In genomic region chr11:67286621-67287333, GRCh38 we compare ENCODE assay signal across 8 cellular contexts. TPM values are rescaled to one million over a fixed set of nuclear protein-coding genes. Genes with fewer than 3 reads are reported as not detected.
DNase-seq lines count a peak whose midpoint lies in the region; ATAC-seq, FAIRE-seq and TF ChIP-seq lines count a peak whose summit lies in the region.

No MANE protein-coding gene starts in this region.

- no TSS peak for BruUV-seq in HepG2 (replicated peaks; lab: Mats Ljungman, UMichigan)

- no peak for FAIRE-seq in HepG2 (lab: Jason Lieb, UNC)

- intact Hi-C loops in activated T-helper 2 cell treated with anti-CD3 and anti-CD28 coated beads, Interferon-gamma antibody, Interleukin-2, Interleukin-4, amounts not matched to agents 10 μg/mL and 5 μg/mL and 100 μg/mL, durations not matched to agents 14 hours and 24 hours and 36 hours (cut with micrococcal nuclease) = loop anchor here (5.0 kb wide), 2 partner anchors 196 to 221 kb away; partner anchors contain the start of genes AIP, CDK2AP2 and PITPNM1
- intact Hi-C loops in HepG2 (cut with micrococcal nuclease; ENCODE audit: unreplicated experiment) = no loop called here

- H3K9me3 ChIP-seq in SK-N-SH (no peaks in the 10 kb centered on the region), HepG2 (ENCODE audit: low read length) (no peaks in the 10 kb centered on the region), thoracic aorta (no peaks in the 10 kb centered on the region)

- no peak for TF ChIP-seq EP300 in SK-N-SH (IDR thresholded peaks at IDR 0.05; ENCODE audit: borderline replicate concordance in 1 of 2, low read depth in 1 of 2, low read length in 1 of 2)
- no peak for TF ChIP-seq EP300 in HepG2 (IDR thresholded peaks at IDR 0.05; ENCODE audit: low read depth in 2 of 2, low read length in 2 of 2)
- no peak for TF ChIP-seq EP300 in HepG2 (CRISPR knock-in tag; IDR thresholded peaks at IDR 0.05; ENCODE audit: borderline replicate concordance)

- H3K4me3 ChIP-seq in SK-N-SH (ENCODE audit: low read depth in 2 of 2, low read length in 1 of 2) (no peak overlapping the region), HepG2 (replicated peaks in 1 of 3; ENCODE audit: insufficient read depth in 1 of 3, low read depth in 2 of 3, low read length in 3 of 3) (no peak overlapping the region), thoracic aorta (no peak overlapping the region)

- TF ChIP-seq CTCF in SK-N-SH (IDR thresholded peaks at IDR 0.05) (no peak; the same call in 1 of the 2 replicates), HepG2 (CRISPR knock-in tag; IDR thresholded peaks at IDR 0.05) (no peak), thoracic aorta (IDR thresholded peaks at IDR 0.05) (no peak)

- POLR2A ChIA-PET in SK-N-SH (lab: Yijun Ruan, JAX) (no interaction called here), HepG2 (lab: Yijun Ruan, JAX) (no interaction called here)

- H3K9ac ChIP-seq in SK-N-SH (no peak overlapping the region), HepG2 (ENCODE audit: insufficient read depth, low read depth, low read length) (no peak overlapping the region)

- H3K4me1 ChIP-seq in SK-N-SH (ENCODE audit: control insufficient read depth in 1 of 2, insufficient read depth in 2 of 2, low read depth in 1 of 2, low read length in 1 of 2) (peaks cover 9 to 28% of the 10 kb centered on the region in 2 experiments; a peak in 3 of 4 replicates), HepG2 (ENCODE audit: insufficient read depth, low read length) (peaks cover 33% of the 10 kb centered on the region), thoracic aorta (ENCODE audit: control insufficient read depth in 1 of 2, low read depth in 2 of 2) (peaks cover 15 to 45% of the 10 kb centered on the region in 2 donors)

- no peak for TF ChIP-seq POLR2A in HepG2 (IDR thresholded peaks at IDR 0.05; ENCODE audit: insufficient read depth in 1 of 2, low read depth in 2 of 2, low read length in 2 of 2)

- H3F3A ChIP-seq in SK-N-SH (replicated peaks; ENCODE audit: insufficient read depth) = peaks cover 13% of the 10 kb centered on the region

- H3K9me3 Mint-ChIP-seq in activated T-helper 2 cell treated with anti-CD3 and anti-CD28 coated beads, Interferon-gamma antibody, Interleukin-2, Interleukin-4, amounts not matched to agents 10 μg/mL and 5 μg/mL and 100 μg/mL, durations not matched to agents 14 hours and 24 hours and 36 hours = no peaks in the 10 kb centered on the region

- no peaks in the 10 kb centered on the region for H3K9me2 ChIP-seq in SK-N-SH

- no peak for DNase-seq in SK-N-SH
- DNase-seq in activated T-helper 2 cell treated with anti-CD3 and anti-CD28 coated beads, Interferon-gamma antibody, Interleukin-2, Interleukin-4, amounts not matched to agents 10 μg/mL and 5 μg/mL and 100 μg/mL, durations not matched to agents 14 hours and 24 hours and 36 hours (ENCODE audit: low spot score) = no peak
- no peak for DNase-seq in HepG2 (ENCODE audit: low spot score)
- DNase-seq in thoracic aorta (ENCODE audit: low spot score) = no peak
- no peak for DNase-seq in stimulated activated CD4-positive, alpha-beta T cell treated with anti-CD3 and anti-CD28 coated beads, Interleukin-2, amount 100 ng/mL, for 24 hours
- DNase-seq in NCI-H1048 (lab: John Stamatoyannopoulos, UW) = no peak
- no peak for DNase-seq in NCI-H748 treated with DMSO at 0.1 percent for 48 hours (lab: John Stamatoyannopoulos, UW)

- peak overlapping the region; percentile 81 for H3K4me3 Mint-ChIP-seq in activated T-helper 2 cell treated with anti-CD3 and anti-CD28 coated beads, Interferon-gamma antibody, Interleukin-2, Interleukin-4, amounts not matched to agents 10 μg/mL and 5 μg/mL and 100 μg/mL, durations not matched to agents 14 hours and 24 hours and 36 hours (ENCODE audit: low read depth)

- CTCF ChIA-PET in SK-N-SH (lab: Yijun Ruan, JAX) (interaction anchor here (0.7 to 4.4 kb wide), 6 partner anchors 22 to 930 kb away, joined by 3 to 37 read pairs (median 4); no protein-coding TSS in a partner anchor), HepG2 (lab: Yijun Ruan, JAX; ENCODE audit: low intra/inter-chr PET ratio, low total read pairs) (no interaction called here)

- H3K36me3 Mint-ChIP-seq in activated T-helper 2 cell treated with anti-CD3 and anti-CD28 coated beads, Interferon-gamma antibody, Interleukin-2, Interleukin-4, amounts not matched to agents 10 μg/mL and 5 μg/mL and 100 μg/mL, durations not matched to agents 14 hours and 24 hours and 36 hours (ENCODE audit: low read depth) = peaks cover 70% of the 10 kb centered on the region

- no peaks in the 10 kb centered on the region for H3K27me3 Mint-ChIP-seq in activated T-helper 2 cell treated with anti-CD3 and anti-CD28 coated beads, Interferon-gamma antibody, Interleukin-2, Interleukin-4, amounts not matched to agents 10 μg/mL and 5 μg/mL and 100 μg/mL, durations not matched to agents 14 hours and 24 hours and 36 hours (ENCODE audit: low read depth)

- H3K36me3 ChIP-seq in SK-N-SH (replicated peaks in 1 of 2; ENCODE audit: control insufficient read depth in 1 of 2, insufficient read depth in 2 of 2, low read length in 1 of 2) (peaks cover 3 to 43% of the 10 kb centered on the region in 2 experiments), HepG2 (replicated peaks in 1 of 2; ENCODE audit: control insufficient read depth in 1 of 2, insufficient read depth in 2 of 2, low read length in 2 of 2) (peaks cover 19 to 50% of the 10 kb centered on the region in 2 experiments; a peak in 4 of 5 replicates), thoracic aorta (peaks cover 48% of the 10 kb centered on the region)

- H3K4me1 Mint-ChIP-seq in activated T-helper 2 cell treated with anti-CD3 and anti-CD28 coated beads, Interferon-gamma antibody, Interleukin-2, Interleukin-4, amounts not matched to agents 10 μg/mL and 5 μg/mL and 100 μg/mL, durations not matched to agents 14 hours and 24 hours and 36 hours (ENCODE audit: low read depth) = peaks cover 35% of the 10 kb centered on the region

- in situ Hi-C loops in HepG2 (cut with HindIII; ENCODE audit: extremely low pct_ligation_motif_present, low pct_unique_long_range_greater_than_20kb) = no loop called here

- ATAC-seq in SK-N-SH treated with all-trans-retinoic acid at 6 μM for 48 hours (no peak), HepG2 (no peak), thoracic aorta (ENCODE audit: insufficient number of reproducible peaks, low FRiP score, low read depth) (no peak)

- TF ChIP-seq RAD21 in SK-N-SH (IDR thresholded peaks at IDR 0.05; ENCODE audit: low read length) = no peak
- TF ChIP-seq RAD21 in HepG2 (CRISPR knock-in tag; IDR thresholded peaks at IDR 0.05) = no peak

- H3K4me2 ChIP-seq in SK-N-SH (no peak overlapping the region), HepG2 (ENCODE audit: low read depth, low read length) (no peak overlapping the region)

- H4K20me1 ChIP-seq in SK-N-SH (ENCODE audit: insufficient read depth) (no peaks in the 10 kb centered on the region), HepG2 (ENCODE audit: insufficient read depth, low read length) (no peaks in the 10 kb centered on the region)

- H2AFZ ChIP-seq in SK-N-SH (ENCODE audit: low read depth) = no peak overlapping the region
- H2AFZ ChIP-seq in HepG2 (ENCODE audit: low read length) = no peak overlapping the region

- peak overlapping the region; percentile 91 to 98; a peak in 3 of 4 replicates for H3K27ac ChIP-seq in SK-N-SH (ENCODE audit: low read depth in 2 of 2, low read length in 1 of 2)
- H3K27ac ChIP-seq in HepG2 (ENCODE audit: extremely low read length, insufficient read depth, low read length) = peak overlapping the region; percentile 100
- H3K27ac ChIP-seq in thoracic aorta = peak overlapping the region; percentile 92 to 93

- H3K27me3 ChIP-seq in SK-N-SH (ENCODE audit: insufficient read depth) (no peaks in the 10 kb centered on the region), HepG2 (ENCODE audit: control insufficient read depth in 1 of 2, insufficient read depth in 2 of 2, low read length in 2 of 2) (no peaks in the 10 kb centered on the region), thoracic aorta (replicated peaks; ENCODE audit: insufficient read depth) (no peaks in the 10 kb centered on the region)

- WGBS in SK-N-SH (ENCODE audit: low lambda C conversion rate) = 89% methylated on average over 5 of the region's 8 CpGs
- 74% methylated on average over 2 of the region's 8 CpGs for WGBS in HepG2 (ENCODE audit: low lambda C conversion rate)

- peak overlapping the region; percentile 96 for H3K27ac Mint-ChIP-seq in activated T-helper 2 cell treated with anti-CD3 and anti-CD28 coated beads, Interferon-gamma antibody, Interleukin-2, Interleukin-4, amounts not matched to agents 10 μg/mL and 5 μg/mL and 100 μg/mL, durations not matched to agents 14 hours and 24 hours and 36 hours

- H3K79me2 ChIP-seq in SK-N-SH (ENCODE audit: insufficient read depth) (peaks cover 25% of the 10 kb centered on the region), HepG2 (ENCODE audit: insufficient read depth, low read length) (peaks cover 13% of the 10 kb centered on the region)

RNA-seq across cellular contexts. Expression of gene ANKRD13D, which starts 2.3 kb away (rescaled TPM):
- polyA plus RNA-seq in SK-N-SH (2012; rRNA removed) (50.2 and 51.4 TPM in 2 replicates), HepG2 (2011; rRNA removed) (27.3 and 35.5 TPM in 2 replicates)
- 17.8 and 26.1 TPM in 2 replicates for polyA plus RNA-seq in SK-N-SH (2012; cell fraction: cytosol; rRNA removed)
- polyA plus RNA-seq in SK-N-SH (2012; cell fraction: nucleus; rRNA removed) = 163 and 206 TPM in 2 replicates
- total RNA-seq in activated T-helper 2 cell treated with anti-CD3 and anti-CD28 coated beads, Interferon-gamma antibody, Interleukin-2, Interleukin-4, amounts not matched to agents 10 μg/mL and 5 μg/mL and 100 μg/mL, durations not matched to agents 14 hours and 24 hours and 36 hours = 119 and 135 TPM in 2 replicates
- total RNA-seq in HepG2 (2016; rRNA removed; fragmentation: Illumina TruSeq; extraction: Trizol) (4.8 and 18.6 TPM in 2 replicates), thoracic aorta (100 to 1,000 TPM in 1 of 2 donors, 10 to 100 TPM in 1; 66.6 to 101 TPM)
- 27.6 and 29.6 TPM in 2 replicates for total RNA-seq in HepG2 (2016; cell fraction: cytosol; rRNA removed; fragmentation: Illumina TruSeq; extraction: Trizol; ENCODE audit: low read depth)
- 5.9 and 17.7 TPM in 2 replicates for total RNA-seq in HepG2 (2016; cell fraction: insoluble cytoplasmic fraction; rRNA removed; fragmentation: Illumina TruSeq; extraction: Trizol)
- total RNA-seq in HepG2 (2016; cell fraction: membrane; rRNA removed; fragmentation: Illumina TruSeq; extraction: Trizol) = 13.2 and 14.7 TPM in 2 replicates
- 26.2 and 27.8 TPM in 2 replicates for total RNA-seq in HepG2 (2016; cell fraction: nucleus; rRNA removed; fragmentation: Illumina TruSeq; extraction: Trizol)
- polyA plus RNA-seq in HepG2 (2011; cell fraction: cytosol; rRNA removed) = 14.4 and 20.5 TPM in 2 replicates
- polyA plus RNA-seq in HepG2 (2011; cell fraction: nucleus; rRNA removed) = 139 and 163 TPM in 2 replicates
- 9.7 and 17.4 TPM in 2 replicates for polyA plus RNA-seq in HepG2 (2012)
- 7.4 TPM in 2 replicates for polyA plus RNA-seq in HepG2 (2016; cell fraction: cytosol; fragmentation: Illumina TruSeq; extraction: Trizol; ENCODE audit: low read depth)
- polyA plus RNA-seq in HepG2 (2016; cell fraction: insoluble cytoplasmic fraction; fragmentation: Illumina TruSeq; extraction: Trizol; ENCODE audit: low read depth) = 5.1 and 7.5 TPM in 2 replicates
- 10.9 and 11.1 TPM in 2 replicates for polyA plus RNA-seq in HepG2 (2016; cell fraction: membrane; fragmentation: Illumina TruSeq; extraction: Trizol; ENCODE audit: low read depth)
- polyA plus RNA-seq in HepG2 (2016; cell fraction: nucleus; fragmentation: Illumina TruSeq; extraction: Trizol; ENCODE audit: insufficient read depth, low read depth) = 77.4 and 86.1 TPM in 2 replicates
- 27.0 and 38.7 TPM in 2 replicates for polyA minus RNA-seq in HepG2 (2011; rRNA and poly(A)+ RNA removed; ENCODE audit: low replicate concordance)
- polyA minus RNA-seq in HepG2 (2011; cell fraction: cytosol; rRNA and poly(A)+ RNA removed) = 4.4 and 7.0 TPM in 2 replicates
- polyA minus RNA-seq in HepG2 (2011; cell fraction: nucleus; rRNA and poly(A)+ RNA removed) = 38.2 and 45.5 TPM in 2 replicates

RNA-seq across cellular contexts. Expression of gene SSH3, which starts 16.6 kb away (rescaled TPM):
- polyA plus RNA-seq in SK-N-SH (2012; rRNA removed) (13.5 and 17.1 TPM in 2 replicates), HepG2 (2011; rRNA removed) (18.6 and 18.8 TPM in 2 replicates)
- 4.0 and 7.0 TPM in 2 replicates for polyA plus RNA-seq in SK-N-SH (2012; cell fraction: cytosol; rRNA removed)
- 73.4 and 77.8 TPM in 2 replicates for polyA plus RNA-seq in SK-N-SH (2012; cell fraction: nucleus; rRNA removed)
- 12.1 and 16.2 TPM in 2 replicates for total RNA-seq in activated T-helper 2 cell treated with anti-CD3 and anti-CD28 coated beads, Interferon-gamma antibody, Interleukin-2, Interleukin-4, amounts not matched to agents 10 μg/mL and 5 μg/mL and 100 μg/mL, durations not matched to agents 14 hours and 24 hours and 36 hours
- total RNA-seq in HepG2 (2016; rRNA removed; fragmentation: Illumina TruSeq; extraction: Trizol) (7.5 and 12.4 TPM in 2 replicates), thoracic aorta (10 to 100 TPM; 39.4 to 59.0 TPM)
- 2.6 and 4.3 TPM in 2 replicates for total RNA-seq in HepG2 (2016; cell fraction: cytosol; rRNA removed; fragmentation: Illumina TruSeq; extraction: Trizol; ENCODE audit: low read depth)
- total RNA-seq in HepG2 (2016; cell fraction: insoluble cytoplasmic fraction; rRNA removed; fragmentation: Illumina TruSeq; extraction: Trizol) = 5.5 and 11.6 TPM in 2 replicates
- total RNA-seq in HepG2 (2016; cell fraction: membrane; rRNA removed; fragmentation: Illumina TruSeq; extraction: Trizol) = 5.3 and 7.4 TPM in 2 replicates
- 13.3 and 15.7 TPM in 2 replicates for total RNA-seq in HepG2 (2016; cell fraction: nucleus; rRNA removed; fragmentation: Illumina TruSeq; extraction: Trizol)
- polyA plus RNA-seq in HepG2 (2011; cell fraction: cytosol; rRNA removed) = 5.6 and 8.3 TPM in 2 replicates
- polyA plus RNA-seq in HepG2 (2011; cell fraction: nucleus; rRNA removed) = 74.8 and 103 TPM in 2 replicates
- 15.3 and 17.6 TPM in 2 replicates for polyA plus RNA-seq in HepG2 (2012)
- polyA plus RNA-seq in HepG2 (2016; cell fraction: cytosol; fragmentation: Illumina TruSeq; extraction: Trizol; ENCODE audit: low read depth) = 4.4 and 5.1 TPM in 2 replicates
- polyA plus RNA-seq in HepG2 (2016; cell fraction: insoluble cytoplasmic fraction; fragmentation: Illumina TruSeq; extraction: Trizol; ENCODE audit: low read depth) = 8.5 and 13.0 TPM in 2 replicates
- polyA plus RNA-seq in HepG2 (2016; cell fraction: membrane; fragmentation: Illumina TruSeq; extraction: Trizol; ENCODE audit: low read depth) = 7.7 and 10.7 TPM in 2 replicates
- 31.0 and 36.7 TPM in 2 replicates for polyA plus RNA-seq in HepG2 (2016; cell fraction: nucleus; fragmentation: Illumina TruSeq; extraction: Trizol; ENCODE audit: insufficient read depth, low read depth)
- 9.3 and 33.1 TPM in 2 replicates for polyA minus RNA-seq in HepG2 (2011; rRNA and poly(A)+ RNA removed; ENCODE audit: low replicate concordance)
- 5.9 and 7.6 TPM in 2 replicates for polyA minus RNA-seq in HepG2 (2011; cell fraction: cytosol; rRNA and poly(A)+ RNA removed)
- polyA minus RNA-seq in HepG2 (2011; cell fraction: nucleus; rRNA and poly(A)+ RNA removed) = 12.7 and 14.4 TPM in 2 replicates

RNA-seq across cellular contexts. Expression of gene GRK2, which starts 20.5 kb away (rescaled TPM):
- polyA plus RNA-seq in SK-N-SH (2012; rRNA removed) = 44.6 and 48.5 TPM in 2 replicates
- polyA plus RNA-seq in SK-N-SH (2012; cell fraction: cytosol; rRNA removed) = 19.5 and 33.5 TPM in 2 replicates
- 106 and 118 TPM in 2 replicates for polyA plus RNA-seq in SK-N-SH (2012; cell fraction: nucleus; rRNA removed)
- 282 and 287 TPM in 2 replicates for total RNA-seq in activated T-helper 2 cell treated with anti-CD3 and anti-CD28 coated beads, Interferon-gamma antibody, Interleukin-2, Interleukin-4, amounts not matched to agents 10 μg/mL and 5 μg/mL and 100 μg/mL, durations not matched to agents 14 hours and 24 hours and 36 hours
- 26.3 and 31.3 TPM in 2 replicates for total RNA-seq in HepG2 (2016; rRNA removed; fragmentation: Illumina TruSeq; extraction: Trizol)
- total RNA-seq in HepG2 (2016; cell fraction: cytosol; rRNA removed; fragmentation: Illumina TruSeq; extraction: Trizol; ENCODE audit: low read depth) = 26.5 and 26.8 TPM in 2 replicates
- total RNA-seq in HepG2 (2016; cell fraction: insoluble cytoplasmic fraction; rRNA removed; fragmentation: Illumina TruSeq; extraction: Trizol) = 21.7 and 32.4 TPM in 2 replicates
- 46.5 and 47.3 TPM in 2 replicates for total RNA-seq in HepG2 (2016; cell fraction: membrane; rRNA removed; fragmentation: Illumina TruSeq; extraction: Trizol)
- 25.3 and 29.3 TPM in 2 replicates for total RNA-seq in HepG2 (2016; cell fraction: nucleus; rRNA removed; fragmentation: Illumina TruSeq; extraction: Trizol)
- polyA plus RNA-seq in HepG2 (2011; rRNA removed) = 42.4 and 66.8 TPM in 2 replicates
- 34.8 and 51.8 TPM in 2 replicates for polyA plus RNA-seq in HepG2 (2011; cell fraction: cytosol; rRNA removed)
- polyA plus RNA-seq in HepG2 (2011; cell fraction: nucleus; rRNA removed) = 202 and 278 TPM in 2 replicates
- 39.1 and 39.9 TPM in 2 replicates for polyA plus RNA-seq in HepG2 (2012)
- polyA plus RNA-seq in HepG2 (2016; cell fraction: cytosol; fragmentation: Illumina TruSeq; extraction: Trizol; ENCODE audit: low read depth) = 19.6 and 21.3 TPM in 2 replicates
- polyA plus RNA-seq in HepG2 (2016; cell fraction: insoluble cytoplasmic fraction; fragmentation: Illumina TruSeq; extraction: Trizol; ENCODE audit: low read depth) = 24.6 and 30.4 TPM in 2 replicates
- polyA plus RNA-seq in HepG2 (2016; cell fraction: membrane; fragmentation: Illumina TruSeq; extraction: Trizol; ENCODE audit: low read depth) = 34.4 and 41.1 TPM in 2 replicates
- 65.6 and 70.5 TPM in 2 replicates for polyA plus RNA-seq in HepG2 (2016; cell fraction: nucleus; fragmentation: Illumina TruSeq; extraction: Trizol; ENCODE audit: insufficient read depth, low read depth)
- 142 and 187 TPM in 2 replicates for polyA minus RNA-seq in HepG2 (2011; rRNA and poly(A)+ RNA removed; ENCODE audit: low replicate concordance)
- 39.4 and 40.8 TPM in 2 replicates for polyA minus RNA-seq in HepG2 (2011; cell fraction: cytosol; rRNA and poly(A)+ RNA removed)
- 41.1 and 50.2 TPM in 2 replicates for polyA minus RNA-seq in HepG2 (2011; cell fraction: nucleus; rRNA and poly(A)+ RNA removed)
- 10 to 100 TPM; 72.8 to 85.2 TPM for total RNA-seq in thoracic aorta
